In genomic region chr10:49499305-49499851, GRCh38 we compare ENCODE assay signal across 15 cellular contexts. TPM values are rescaled to one million over a fixed set of nuclear protein-coding genes. Genes with fewer than 3 reads are reported as not detected.
DNase-seq lines count a peak whose midpoint lies in the region; ATAC-seq, FAIRE-seq and TF ChIP-seq lines count a peak whose summit lies in the region.
"Had no signal": no experiment of that assay in that cellular context is flagged by ENCODE, and none has a peak within 500 bp of the region (broad histone marks: within the 10 kb centered on the region; RNA-seq: fewer than 3 reads in every experiment).

No MANE protein-coding gene starts in this region.

- no peaks in the 10 kb centered on the region for H3K9me3 Mint-ChIP-seq in T-helper 2 cell treated with Interferon-gamma antibody and Interleukin-4, amounts not matched to agents 5 μg/mL and 100 μg/mL, for 36 hours
- H3K9me3 Mint-ChIP-seq in osteocyte (ENCODE audit: unreplicated experiment) = no peaks in the 10 kb centered on the region
- no peaks in the 10 kb centered on the region for H3K9me3 Mint-ChIP-seq in activated T-helper 17 cell treated with anti-CD3 and anti-CD28 coated beads, Interleukin-2, amount 50 U/mL, for 72 hours
- H3K9me3 Mint-ChIP-seq: CD4-positive, alpha-beta memory T cell had no signal

- no peaks in the 10 kb centered on the region for H3K27me3 ChIP-seq in K562 (ENCODE audit: control insufficient read depth in 2 of 2, insufficient read depth in 2 of 2, low read length in 2 of 2)
- H3K27me3 ChIP-seq in heart right ventricle = no peaks in the 10 kb centered on the region

- peaks cover 0 to 7% of the 10 kb centered on the region in 2 experiments; a peak in 2 of 5 replicates for H3K4me1 ChIP-seq in K562 (replicated peaks in 1 of 2; ENCODE audit: control insufficient read depth in 2 of 2, insufficient read depth in 2 of 2, low read length in 2 of 2)
- H3K4me1 ChIP-seq in heart right ventricle = peaks cover 0 to 14% (median 7%) of the 10 kb centered on the region in 9 donors

- H3K27ac ChIP-seq in K562 (ENCODE audit: extremely low read depth, low read depth, low read length) = no peak overlapping the region
- H3K27ac ChIP-seq in heart right ventricle = no peak overlapping the region
- H3K27ac ChIP-seq: HL-60 had no signal

- POLR2A ChIA-PET in K562 (lab: Yijun Ruan, JAX) = interaction anchor here (0.6 to 1.7 kb wide), 6 partner anchors 9 to 440 kb away, joined by 3 to 6 read pairs (median 4); partner anchors contain the start of gene ERCC6

- peaks cover 19% of the 10 kb centered on the region for H3K4me1 Mint-ChIP-seq in T-helper 2 cell treated with Interferon-gamma antibody and Interleukin-4, amounts not matched to agents 5 μg/mL and 100 μg/mL, for 36 hours (ENCODE audit: low read depth)
- H3K4me1 Mint-ChIP-seq in osteocyte (ENCODE audit: unreplicated experiment) = peaks cover 21% of the 10 kb centered on the region
- H3K4me1 Mint-ChIP-seq in activated T-helper 17 cell treated with anti-CD3 and anti-CD28 coated beads, Interleukin-2, amount 50 U/mL, for 72 hours = peaks cover 10% of the 10 kb centered on the region
- H3K4me1 Mint-ChIP-seq: B cell had no signal

- H3K9me3 ChIP-seq in K562 (replicated peaks; ENCODE audit: control insufficient read depth, insufficient read depth, low read depth, low read length) = no peaks in the 10 kb centered on the region
- no peaks in the 10 kb centered on the region for H3K9me3 ChIP-seq in heart right ventricle

- H3K4me3 Mint-ChIP-seq in T-helper 2 cell treated with Interferon-gamma antibody and Interleukin-4, amounts not matched to agents 5 μg/mL and 100 μg/mL, for 36 hours = peak overlapping the region; percentile 45
- H3K4me3 Mint-ChIP-seq in osteocyte (ENCODE audit: unreplicated experiment) = no peak overlapping the region
- no peak overlapping the region for H3K4me3 Mint-ChIP-seq in activated T-helper 17 cell treated with anti-CD3 and anti-CD28 coated beads, Interleukin-2, amount 50 U/mL, for 72 hours
- H3K4me3 Mint-ChIP-seq: B cell; CD4-positive, alpha-beta memory T cell had no signal

- H3K36me3 Mint-ChIP-seq in T-helper 2 cell treated with Interferon-gamma antibody and Interleukin-4, amounts not matched to agents 5 μg/mL and 100 μg/mL, for 36 hours (ENCODE audit: low read depth) = peaks cover 25% of the 10 kb centered on the region
- peaks cover 59% of the 10 kb centered on the region for H3K36me3 Mint-ChIP-seq in osteocyte (ENCODE audit: unreplicated experiment)
- H3K36me3 Mint-ChIP-seq in activated T-helper 17 cell treated with anti-CD3 and anti-CD28 coated beads, Interleukin-2, amount 50 U/mL, for 72 hours (ENCODE audit: low read depth) = peaks cover 47% of the 10 kb centered on the region

- no TSS peak for BruUV-seq in K562 (replicated peaks; lab: Mats Ljungman, UMichigan)

- TF ChIP-seq RAD21 in K562 (CRISPR knock-in tag; conservative IDR thresholded peaks at IDR 0.05 in 1 of 2, IDR thresholded peaks at IDR 0.05 in 1 of 2) = no peak

- TF ChIP-seq EP300 in K562 (IDR thresholded peaks at IDR 0.05; ENCODE audit: low read length) = peak; percentile 46

- 5% methylated on average over 5 of the region's 5 CpGs for WGBS in K562 (ENCODE audit: insufficient coverage, low coverage, missing lambda C conversion rate)
- WGBS in heart right ventricle, 2 donors = 95 to 96% methylated on average over 5 of the region's 5 CpGs

- DNase-seq in LoVo (ENCODE audit: low spot score) (peak; percentile 46), K562 (ENCODE audit: extremely low read depth in 1 of 4, low spot score in 3 of 4) (peak; percentile 22 to 60 (median 38)), osteocyte (ENCODE audit: extremely low spot score, unreplicated experiment) (no peak), islet precursor cell (no peak), heart right ventricle (no peak)
- DNase-seq in T-helper 2 cell treated with Interferon-gamma antibody and Interleukin-4, amounts not matched to agents 5 μg/mL and 100 μg/mL, for 36 hours (ENCODE audit: low spot score) = no peak
- DNase-seq: C1 segment of cervical spinal cord; CD4-positive, alpha-beta memory T cell; DMS79 had no signal

- H2AFZ ChIP-seq in K562 (ENCODE audit: low read depth, low read length) = no peak overlapping the region; the same call in 1 of the 2 replicates

- no peak overlapping the region for H3K9ac ChIP-seq in K562 (ENCODE audit: insufficient read depth in 1 of 2, low read depth in 2 of 2, low read length in 2 of 2)

- H3K4me3 ChIP-seq in K562 (no peak overlapping the region), heart right ventricle (no peak overlapping the region)
- H3K4me3 ChIP-seq: GM12878 had no signal

- H3K27me3 Mint-ChIP-seq in T-helper 2 cell treated with Interferon-gamma antibody and Interleukin-4, amounts not matched to agents 5 μg/mL and 100 μg/mL, for 36 hours (ENCODE audit: low read depth) = no peaks in the 10 kb centered on the region
- no peaks in the 10 kb centered on the region for H3K27me3 Mint-ChIP-seq in osteocyte (ENCODE audit: unreplicated experiment)
- H3K27me3 Mint-ChIP-seq in activated T-helper 17 cell treated with anti-CD3 and anti-CD28 coated beads, Interleukin-2, amount 50 U/mL, for 72 hours = no peaks in the 10 kb centered on the region
- H3K27me3 Mint-ChIP-seq: B cell; CD4-positive, alpha-beta memory T cell had no signal

- in situ Hi-C loops in K562 (cut with MboI) = no loop called here

- TF ChIP-seq POLR2A in K562 (conservative IDR thresholded peaks at IDR 0.05) = no peak

- H3K27ac Mint-ChIP-seq in T-helper 2 cell treated with Interferon-gamma antibody and Interleukin-4, amounts not matched to agents 5 μg/mL and 100 μg/mL, for 36 hours = peak overlapping the region; percentile 41
- H3K27ac Mint-ChIP-seq in osteocyte (ENCODE audit: unreplicated experiment) = peak overlapping the region; percentile 4
- no peak overlapping the region for H3K27ac Mint-ChIP-seq in activated T-helper 17 cell treated with anti-CD3 and anti-CD28 coated beads, Interleukin-2, amount 50 U/mL, for 72 hours
- H3K27ac Mint-ChIP-seq: B cell; CD4-positive, alpha-beta memory T cell had no signal

- ATAC-seq in K562 (peak; percentile 96), heart right ventricle (no peak)
- no peak for ATAC-seq in activated T-helper 17 cell treated with anti-CD3 and anti-CD28 coated beads, Interleukin-2, amount 50 U/mL, for 72 hours (replicated peaks)
- ATAC-seq: GM12878, HCT116 had no signal

- CTCF ChIA-PET in K562 (lab: Yijun Ruan, JAX; ENCODE audit: low intra/inter-chr PET ratio) = interaction anchor here (0.5 kb wide), 1 partner anchor 29 kb away, joined by 3 read pairs; no protein-coding TSS in a partner anchor

- no peaks in the 10 kb centered on the region for H4K20me1 ChIP-seq in K562 (replicated peaks; ENCODE audit: control insufficient read depth, insufficient read depth, low read length)

- intact Hi-C loops in K562 (cut with micrococcal nuclease) = no loop called here
- intact Hi-C loops in heart right ventricle (cut with DNase I) = no loop called here

- FAIRE-seq in K562 (lab: Jason Lieb, UNC) = peak; percentile 72
- FAIRE-seq: A204.1, GM12878 had no signal

- H3K36me3 ChIP-seq in K562 (ENCODE audit: control insufficient read depth, insufficient read depth, low read length) = no peaks in the 10 kb centered on the region; the same call in 2 of the 3 replicates
- H3K36me3 ChIP-seq in heart right ventricle = peaks cover 0 to 53% (median 3%) of the 10 kb centered on the region in 9 donors

- H3K9me1 ChIP-seq in K562 (ENCODE audit: control insufficient read depth, insufficient read depth, low read length) = no peaks in the 10 kb centered on the region

- TF ChIP-seq CTCF in K562 (IDR thresholded peaks at IDR 0.05 in 2 of 3, conservative IDR thresholded peaks at IDR 0.05 in 1 of 3; ENCODE audit: insufficient read depth in 2 of 3, low read depth in 1 of 3, low read length in 3 of 3) (no peak), osteocyte (IDR thresholded peaks at IDR 0.05) (no peak), heart right ventricle (IDR thresholded peaks at IDR 0.05) (no peak)

- H3K4me2 ChIP-seq in K562 (ENCODE audit: insufficient read depth, low read length) = no peak overlapping the region

- H3K79me2 ChIP-seq in K562 (ENCODE audit: control insufficient read depth, insufficient read depth, low read length) = no peaks in the 10 kb centered on the region

TF ChIP-seq in K562, 482 proteins besides CTCF, POLR2A, EP300 and RAD21 (continues in another document):
- TF ChIP-seq STAT5B (CRISPR knock-in tag; IDR thresholded peaks at IDR 0.05) (no peak), NFRKB (IDR thresholded peaks at IDR 0.05; ENCODE audit: low read depth) (no peak), RCOR1 (IDR thresholded peaks at IDR 0.05; ENCODE audit: borderline replicate concordance in 1 of 2, low read depth in 2 of 2, low read length in 2 of 2) (peak; percentile 22 to 74; a peak in 2 of 4 replicates), L3MBTL2 (IDR thresholded peaks at IDR 0.05) (no peak), CEBPB (tag; IDR thresholded peaks at IDR 0.05) (peak; percentile 76), FOXK2 (conservative IDR thresholded peaks at IDR 0.05 in 1 of 2, IDR thresholded peaks at IDR 0.05 in 1 of 2; ENCODE audit: low read depth in 2 of 2) (no peak), TEAD2 (tag; IDR thresholded peaks at IDR 0.05) (no peak)

RNA-seq across cellular contexts. Expression of gene ERCC6, which starts 39.5 kb away (rescaled TPM):
- total RNA-seq in K562 (2011; cell fraction: chromatin; rRNA removed; ENCODE audit: low replicate concordance) = 50.8 and 74.2 TPM in 2 replicates
- total RNA-seq in K562 (2011; cell fraction: nucleolus; rRNA removed) = 14.2 and 24.2 TPM in 2 replicates
- 32.3 and 48.5 TPM in 2 replicates for total RNA-seq in K562 (2011; cell fraction: nucleoplasm; rRNA removed)
- total RNA-seq in K562 (2014; rRNA removed) (7.1 and 7.8 TPM in 2 replicates), K562 (2014; rRNA removed; fragmentation: Illumina TruSeq; extraction: Trizol) (13.6 and 13.8 TPM in 2 replicates), K562 (2015; rRNA removed; fragmentation: Illumina TruSeq; extraction: Trizol) (11.5 and 11.8 TPM in 2 replicates), K562 (2021) (15.7 and 17.3 TPM in 2 replicates), osteocyte (184 and 187 TPM in 2 replicates), heart right ventricle (10 to 100 TPM; 12.8 to 32.4 (median 22.6) TPM)
- polyA plus RNA-seq in K562 (2011; rRNA removed) (17.0 and 17.7 TPM in 2 replicates), K562 (2014; fragmentation: Illumina TruSeq; extraction: Trizol) (9.1 and 11.6 TPM in 2 replicates), K562 (2014; fragmentation: Nextera tagmentation; extraction: Ambion mirVana) (10 to 100 TPM in 1 of 2 experiments, 1 to 10 TPM in 1; 7.8 to 13.4 TPM), K562 (2014; rRNA removed) (7.2 and 9.9 TPM in 2 replicates), heart right ventricle (1 to 10 TPM; 1.9 to 4.8 TPM)
- 8.1 and 8.6 TPM in 2 replicates for polyA plus RNA-seq in K562 (2011; cell fraction: cytosol; rRNA removed)
- 24.5 and 34.1 TPM in 2 replicates for polyA plus RNA-seq in K562 (2011; cell fraction: nucleus; rRNA removed)
- 8.6 and 9.5 TPM in 2 replicates for polyA plus RNA-seq in K562 (2012)
- 53.0 and 70.7 TPM in 2 replicates for polyA minus RNA-seq in K562 (2011; rRNA and poly(A)+ RNA removed)
- polyA minus RNA-seq in K562 (2011; cell fraction: cytosol; rRNA and poly(A)+ RNA removed) = 11.6 and 12.3 TPM in 2 replicates
- polyA minus RNA-seq in K562 (2011; cell fraction: nucleus; rRNA and poly(A)+ RNA removed) = 31.2 and 51.4 TPM in 2 replicates
- 10 to 100 TPM; 26.6 to 57.1 TPM for total RNA-seq in activated T-helper 17 cell treated with anti-CD3 and anti-CD28 coated beads, Interleukin-2, amount 50 U/mL, for 72 hours

Comparison
In these comparisons a context has a peak if more than half of its experiments do, and no peak if none do; other contexts are left out.
1. DNase-seq: peak in LoVo (single experiment) and K562 (4 of 4); none in T-helper 2 cell treated with Interferon-gamma antibody and Interleukin-4, amounts not matched to agents 5 μg/mL and 100 μg/mL, for 36 hours (single experiment), osteocyte (single experiment), islet precursor cell (single experiment) and heart right ventricle (0 of 2).